ENCODE assay signal across 1 cellular context in genomic region chr19:14005381-14006084, GRCh38.
A peak's percentile ranks its signal among the peaks of the same experiment; 100 is the strongest.
TF ChIP-seq lines count a peak whose summit lies in the region.

No MANE protein-coding gene starts in this region.

TF ChIP-seq in K562, 482 proteins besides CTCF, POLR2A, EP300 and RAD21 (continued from another document and continues in another):
- no peak for TF ChIP-seq ZBTB5 (IDR thresholded peaks at IDR 0.05)
- TF ChIP-seq SREBF1 (IDR thresholded peaks at IDR 0.05; ENCODE audit: borderline replicate concordance, low read depth, low read length): no peak
- TF ChIP-seq MYBL2 (IDR thresholded peaks at IDR 0.05; ENCODE audit: low read depth): no peak
- no peak for TF ChIP-seq MYBL2 (CRISPR knock-in tag; IDR thresholded peaks at IDR 0.05; ENCODE audit: borderline replicate concordance)
- TF ChIP-seq ZNF165 (CRISPR knock-in tag; IDR thresholded peaks at IDR 0.05; ENCODE audit: borderline replicate concordance): no peak
- no peak for TF ChIP-seq CCAR2 (IDR thresholded peaks at IDR 0.05; ENCODE audit: low read depth, low read length)
- no peak for TF ChIP-seq KAT8 (IDR thresholded peaks at IDR 0.05; ENCODE audit: low read depth)
- TF ChIP-seq CREBBP (IDR thresholded peaks at IDR 0.05; ENCODE audit: low read depth, low read length): no peak
- peak; percentile 31; the same call in 1 of the 2 replicates for TF ChIP-seq PHF8 (IDR thresholded peaks at IDR 0.05; ENCODE audit: borderline replicate concordance, low read length)
- no peak for TF ChIP-seq ZFP1 (CRISPR knock-in tag; IDR thresholded peaks at IDR 0.05)
- TF ChIP-seq ZNF395 (CRISPR knock-in tag; IDR thresholded peaks at IDR 0.05): peak; percentile 69; the same call in 1 of the 2 replicates
- TF ChIP-seq PRMT5 (CRISPR knock-in tag; IDR thresholded peaks at IDR 0.05): no peak
- TF ChIP-seq SREBF2 (CRISPR knock-in tag; IDR thresholded peaks at IDR 0.05): no peak
- no peak for TF ChIP-seq ZFP30 (CRISPR knock-in tag; IDR thresholded peaks at IDR 0.05; ENCODE audit: borderline replicate concordance)
- TF ChIP-seq EHMT2 (IDR thresholded peaks at IDR 0.05): no peak
- TF ChIP-seq COPS2 (conservative IDR thresholded peaks at IDR 0.05): no peak
- TF ChIP-seq ZBTB9 (CRISPR knock-in tag; IDR thresholded peaks at IDR 0.05): no peak
- TF ChIP-seq THAP12 (CRISPR knock-in tag; IDR thresholded peaks at IDR 0.05): no peak
- no peak for TF ChIP-seq ZBTB49 (CRISPR knock-in tag; IDR thresholded peaks at IDR 0.05; ENCODE audit: borderline replicate concordance)
- TF ChIP-seq USF1 (CRISPR knock-in tag; IDR thresholded peaks at IDR 0.05): no peak
- no peak for TF ChIP-seq CBFB (CRISPR knock-in tag; IDR thresholded peaks at IDR 0.05)
- TF ChIP-seq ZBTB7A (IDR thresholded peaks at IDR 0.05; ENCODE audit: borderline replicate concordance, control insufficient read depth, low read depth, low read length): peak; percentile 97
- no peak for TF ChIP-seq ZC3H11A (IDR thresholded peaks at IDR 0.05; ENCODE audit: low read depth, low read length)
- no peak for TF ChIP-seq NR1H2 (CRISPR knock-in tag; IDR thresholded peaks at IDR 0.05)
- TF ChIP-seq FOXK1 (CRISPR knock-in tag; IDR thresholded peaks at IDR 0.05; ENCODE audit: borderline replicate concordance): peak; percentile 76; the same call in 1 of the 2 replicates
- no peak for TF ChIP-seq RBM39 (optimal IDR thresholded peaks at IDR 0.05; ENCODE audit: low read depth, low read length)
- no peak for TF ChIP-seq ZNF512 (tag; IDR thresholded peaks at IDR 0.05)
- TF ChIP-seq CUX1 (CRISPR knock-in tag; IDR thresholded peaks at IDR 0.05): no peak
- no peak for TF ChIP-seq SETDB1 (IDR thresholded peaks at IDR 0.05; ENCODE audit: low read length)
- TF ChIP-seq NKRF (IDR thresholded peaks at IDR 0.05; ENCODE audit: borderline replicate concordance): peak; percentile 35
- no peak for TF ChIP-seq CTCFL (IDR thresholded peaks at IDR 0.05; ENCODE audit: borderline replicate concordance, insufficient read depth, low read depth, low read length, poor library complexity, severe bottlenecking)
- no peak for TF ChIP-seq FIP1L1 (IDR thresholded peaks at IDR 0.05; ENCODE audit: low read depth, low read length, poor library complexity, severe bottlenecking)
- TF ChIP-seq POLR2H (tag; IDR thresholded peaks at IDR 0.05; ENCODE audit: low read depth): peak; percentile 72; the same call in 1 of the 2 replicates
- no peak for TF ChIP-seq ZBTB17 (CRISPR knock-in tag; IDR thresholded peaks at IDR 0.05)
- no peak for TF ChIP-seq ZBED1 (IDR thresholded peaks at IDR 0.05)
- TF ChIP-seq GTF2F1 (IDR thresholded peaks at IDR 0.05; ENCODE audit: low read depth, low read length): no peak
- TF ChIP-seq TBP (optimal IDR thresholded peaks at IDR 0.05; ENCODE audit: low read depth, low read length): peak; percentile 96
